15 cellular contexts compared by ENCODE assay signal in genomic region chr14:21202463-21203358, GRCh38. TPM values are rescaled to one million over a fixed set of nuclear protein-coding genes. Genes with fewer than 3 reads are reported as not detected.
A peak's percentile ranks its signal among the peaks of the same experiment; 100 is the strongest.
DNase-seq lines count a peak whose midpoint lies in the region; ATAC-seq and TF ChIP-seq lines count a peak whose summit lies in the region.
"Had no signal": no experiment of that assay in that cellular context is flagged by ENCODE, and none has a peak within 500 bp of the region (broad histone marks: within the 10 kb centered on the region; RNA-seq: fewer than 3 reads in every experiment).

No MANE protein-coding gene starts in this region.

- no peaks in the 10 kb centered on the region for H3K9me3 ChIP-seq in H9 (ENCODE audit: control insufficient read depth, low read depth, low read length)

- H3K23ac ChIP-seq in H9 (ENCODE audit: insufficient read length, low read depth, low read length): no peak overlapping the region

- H2BK12ac ChIP-seq in H9 (ENCODE audit: insufficient read length, low read depth, low read length): no peak overlapping the region

- H3K4me2 ChIP-seq in H9 (ENCODE audit: insufficient read depth, insufficient read length, low read length): no peak overlapping the region

- H2AK5ac ChIP-seq in H9 (ENCODE audit: insufficient read length, low read length): no peak overlapping the region

- no peak overlapping the region for H3K18ac ChIP-seq in H9 (ENCODE audit: insufficient read length, low read depth, low read length)

- H3K27ac Mint-ChIP-seq in activated CD8-positive, alpha-beta memory T cell treated with anti-CD3 and anti-CD28 coated beads, Interleukin-2, amount 10 ng/mL, durations not matched to agents 7 days and 5 days: peak overlapping the region; percentile 3
- peak overlapping the region in 1 of 3 experiments; percentile 95; a peak in 2 of 7 replicates for H3K27ac Mint-ChIP-seq in H9
- H3K27ac Mint-ChIP-seq in activated naive CD8-positive, alpha-beta T cell treated with anti-CD3 and anti-CD28 coated beads for 36 hours: peak overlapping the region; percentile 6
- peak overlapping the region; percentile 93 for H3K27ac Mint-ChIP-seq in nephron progenitor cell

- no peaks in the 10 kb centered on the region for H4K20me1 ChIP-seq in H9 (ENCODE audit: control insufficient read depth, insufficient read depth, insufficient read length)

- H3K14ac ChIP-seq in H9 (ENCODE audit: insufficient read depth, low read length): no peak overlapping the region

- no peaks in the 10 kb centered on the region for H3K27me3 Mint-ChIP-seq in activated CD8-positive, alpha-beta memory T cell treated with anti-CD3 and anti-CD28 coated beads, Interleukin-2, amount 10 ng/mL, durations not matched to agents 7 days and 5 days
- H3K27me3 Mint-ChIP-seq in H9 (ENCODE audit: low read depth) (no peaks in the 10 kb centered on the region; the same call in 1 of the 2 replicates), nephron progenitor cell (ENCODE audit: low read depth, poor library complexity) (peaks cover 2% of the 10 kb centered on the region)
- no peaks in the 10 kb centered on the region for H3K27me3 Mint-ChIP-seq in activated naive CD8-positive, alpha-beta T cell treated with anti-CD3 and anti-CD28 coated beads for 36 hours

- DNase-seq in activated CD8-positive, alpha-beta memory T cell treated with anti-CD3 and anti-CD28 coated beads, Interleukin-2, amount 10 ng/mL, durations not matched to agents 7 days and 5 days: no peak
- DNase-seq in activated CD8-positive, alpha-beta memory T cell treated with anti-CD3 and anti-CD28 coated beads for 24 hours: no peak
- DNase-seq in H9 (no peak), nephron progenitor cell (no peak), NCI-H526 treated with DMSO at 0.1 percent for 48 hours (lab: John Stamatoyannopoulos, UW) (no peak)
- DNase-seq in activated naive CD8-positive, alpha-beta T cell treated with anti-CD3 and anti-CD28 coated beads for 36 hours: no peak
- no peak for DNase-seq in NK-92 treated with Interleukin-12 subunit alpha and Interleukin-12 subunit beta, amount 100 ng/mL, for 24 hours (lab: John Stamatoyannopoulos, UW)
- DNase-seq: activated naive CD4-positive, alpha-beta T cell treated with anti-CD3 and anti-CD28 coated beads, Interleukin-2, amount 10 ng/mL, durations not matched to agents 7 days and 5 days; cerebellar nuclear complex; NCI-H2081 treated with DMSO at 0.1 percent for 48 hours; NCI-H524 treated with DMSO at 0.1 percent for 48 hours had no signal

- no peak overlapping the region for H2BK15ac ChIP-seq in H9 (ENCODE audit: low read depth, low read length)

- H4K8ac ChIP-seq in H9 (replicated peaks; ENCODE audit: insufficient read length, low read depth, low read length): no peak overlapping the region

- CTCF ChIA-PET in activated CD8-positive, alpha-beta memory T cell treated with anti-CD3 and anti-CD28 coated beads, Interleukin-2, amount 10 ng/mL, durations not matched to agents 7 days and 5 days (lab: Charles Lee): interaction anchor here (0.5 kb wide), 1 partner anchor 65 kb away, joined by 3 read pairs; no protein-coding TSS in a partner anchor

- WGBS in H9 (ENCODE audit: extremely low coverage, insufficient read length, low lambda C conversion rate): no CpG with 5 or more reads among the region's 4 CpGs

- no peak overlapping the region for H3K4ac ChIP-seq in H9 (ENCODE audit: low read depth, low read length)

- H3K27me3 ChIP-seq in H9 (ENCODE audit: insufficient read depth, low read length): no peaks in the 10 kb centered on the region

- no peaks in the 10 kb centered on the region for H3K79me2 ChIP-seq in H9 (ENCODE audit: insufficient read depth, low read length)

- no peak overlapping the region for H2BK20ac ChIP-seq in H9 (ENCODE audit: low read depth, low read length, poor library complexity, severe bottlenecking)

- H3K23me2 ChIP-seq in H9 (ENCODE audit: insufficient read length, low read depth, low read length, poor library complexity, severe bottlenecking): no peaks in the 10 kb centered on the region

- H3K9me3 Mint-ChIP-seq in activated CD8-positive, alpha-beta memory T cell treated with anti-CD3 and anti-CD28 coated beads, Interleukin-2, amount 10 ng/mL, durations not matched to agents 7 days and 5 days (ENCODE audit: low read depth): no peaks in the 10 kb centered on the region
- H3K9me3 Mint-ChIP-seq in H9: peaks cover 0 to 3% of the 10 kb centered on the region in 2 experiments; a peak in 2 of 5 replicates
- H3K9me3 Mint-ChIP-seq in activated naive CD8-positive, alpha-beta T cell treated with anti-CD3 and anti-CD28 coated beads for 36 hours: no peaks in the 10 kb centered on the region
- peaks cover 4% of the 10 kb centered on the region for H3K9me3 Mint-ChIP-seq in nephron progenitor cell
- H3K9me3 Mint-ChIP-seq: activated naive CD4-positive, alpha-beta T cell treated with anti-CD3 and anti-CD28 coated beads, Interleukin-2, amount 10 ng/mL, durations not matched to agents 7 days and 5 days had no signal

- no peak overlapping the region for H3T11ph ChIP-seq in H9 (ENCODE audit: low read length)

- ATAC-seq in activated CD8-positive, alpha-beta memory T cell treated with anti-CD3 and anti-CD28 coated beads, Interleukin-2, amount 10 ng/mL, durations not matched to agents 7 days and 5 days: no peak
- ATAC-seq in HG03108 (IDR thresholded peaks at IDR 0.05; ENCODE audit: unreplicated experiment): no peak
- ATAC-seq: left lobe of liver had no signal

- no peaks in the 10 kb centered on the region for H3K79me1 ChIP-seq in H9 (ENCODE audit: insufficient read depth, low read depth, low read length, poor library complexity, severe bottlenecking)

- TF ChIP-seq CTCF in H9 (conservative IDR thresholded peaks at IDR 0.05) (no peak), nephron progenitor cell (IDR thresholded peaks at IDR 0.05) (no peak)

- no peaks in the 10 kb centered on the region for H3K4me1 Mint-ChIP-seq in activated CD8-positive, alpha-beta memory T cell treated with anti-CD3 and anti-CD28 coated beads, Interleukin-2, amount 10 ng/mL, durations not matched to agents 7 days and 5 days
- peaks cover 41 to 46% of the 10 kb centered on the region in 2 experiments for H3K4me1 Mint-ChIP-seq in H9
- H3K4me1 Mint-ChIP-seq in activated naive CD8-positive, alpha-beta T cell treated with anti-CD3 and anti-CD28 coated beads for 36 hours: peaks cover 27% of the 10 kb centered on the region
- H3K4me1 Mint-ChIP-seq in nephron progenitor cell: peaks cover 15% of the 10 kb centered on the region
- H3K4me1 Mint-ChIP-seq: activated naive CD4-positive, alpha-beta T cell treated with anti-CD3 and anti-CD28 coated beads, Interleukin-2, amount 10 ng/mL, durations not matched to agents 7 days and 5 days had no signal

- H3K27ac ChIP-seq in H9 (ENCODE audit: insufficient read length, low read depth, low read length): peak overlapping the region; percentile 33

- H2BK120ac ChIP-seq in H9 (ENCODE audit: low read depth, low read length, poor library complexity, severe bottlenecking): no peak overlapping the region

- H3K4me1 ChIP-seq in H9 (ENCODE audit: insufficient read depth, low read length): no peaks in the 10 kb centered on the region

- no peak overlapping the region for H3K56ac ChIP-seq in H9 (ENCODE audit: insufficient read length, low read depth, low read length)

- H3K4me3 Mint-ChIP-seq in activated CD8-positive, alpha-beta memory T cell treated with anti-CD3 and anti-CD28 coated beads, Interleukin-2, amount 10 ng/mL, durations not matched to agents 7 days and 5 days: no peak overlapping the region
- no peak overlapping the region for H3K4me3 Mint-ChIP-seq in H9
- no peak overlapping the region for H3K4me3 Mint-ChIP-seq in activated naive CD8-positive, alpha-beta T cell treated with anti-CD3 and anti-CD28 coated beads for 36 hours
- H3K4me3 Mint-ChIP-seq in nephron progenitor cell: no peak overlapping the region
- H3K4me3 Mint-ChIP-seq: activated naive CD4-positive, alpha-beta T cell treated with anti-CD3 and anti-CD28 coated beads, Interleukin-2, amount 10 ng/mL, durations not matched to agents 7 days and 5 days had no signal

- no peak overlapping the region for H2BK5ac ChIP-seq in H9 (ENCODE audit: insufficient read length, low read length)

- H2AFZ ChIP-seq in H9 (ENCODE audit: low read length): no peak overlapping the region

- H4K91ac ChIP-seq in H9 (ENCODE audit: insufficient read length, low read depth, low read length): no peak overlapping the region

- no peak overlapping the region for H3K9ac ChIP-seq in H9 (ENCODE audit: extremely low read depth, insufficient read length, low read length)

- peaks cover 39% of the 10 kb centered on the region for H3K36me3 Mint-ChIP-seq in activated CD8-positive, alpha-beta memory T cell treated with anti-CD3 and anti-CD28 coated beads, Interleukin-2, amount 10 ng/mL, durations not matched to agents 7 days and 5 days
- H3K36me3 Mint-ChIP-seq in H9 (ENCODE audit: insufficient read depth in 1 of 3, low read depth in 3 of 3) (peaks cover 7 to 18% (median 9%) of the 10 kb centered on the region in 3 experiments), nephron progenitor cell (ENCODE audit: low read depth) (peaks cover 53% of the 10 kb centered on the region)
- peaks cover 44% of the 10 kb centered on the region for H3K36me3 Mint-ChIP-seq in activated naive CD8-positive, alpha-beta T cell treated with anti-CD3 and anti-CD28 coated beads for 36 hours

- H4K5ac ChIP-seq in H9 (ENCODE audit: insufficient read length, low read depth, low read length): no peak overlapping the region

RNA-seq across cellular contexts. Expression of gene OR5AU1, which starts 46.8 kb away (rescaled TPM):
- total RNA-seq in activated CD8-positive, alpha-beta memory T cell treated with anti-CD3 and anti-CD28 coated beads, Interleukin-2, amount 10 ng/mL, durations not matched to agents 7 days and 5 days: not detected
- not detected in 2 replicates for total RNA-seq in H9 (2021)
- not detected for total RNA-seq in activated naive CD8-positive, alpha-beta T cell treated with anti-CD3 and anti-CD28 coated beads for 36 hours
- total RNA-seq: left lobe of liver, M059J, pulmonary artery endothelial cell had no signal
